In genomic region chr1:233290609-233291008, GRCh38 we compare ENCODE assay signal across 18 cellular contexts.
"Had no signal": no experiment of that assay in that cellular context is flagged by ENCODE, and none has a peak within 500 bp of the region (broad histone marks: within the 10 kb centered on the region; RNA-seq: fewer than 3 reads in every experiment).

No MANE protein-coding gene starts in this region.

- H3K27ac ChIP-seq: cardiac muscle cell, coronary artery, right lobe of liver, vagina, WERI-Rb-1 had no signal

- H3K9me3 ChIP-seq: gastroesophageal sphincter, right lobe of liver, spleen, tibial nerve, vagina had no signal

- H3K4me3 ChIP-seq: cardiac muscle cell, coronary artery, gastroesophageal sphincter, right lobe of liver, spleen, tibial nerve, vagina had no signal

- ATAC-seq: activated CD8-positive, alpha-beta T cell treated with anti-CD3 and anti-CD28 coated beads for 36 hours; gastroesophageal sphincter; stimulated activated naive B cell treated with anti-CD40 and anti-IgM and Interleukin-4, amounts not matched to agents 10 μg/mL and 1 μg/mL and 100 μg/mL, for 72 hours had no signal

- H3K9me3 Mint-ChIP-seq: activated CD8-positive, alpha-beta T cell treated with anti-CD3 and anti-CD28 coated beads for 36 hours; stimulated activated naive B cell treated with anti-CD40 and anti-IgM and Interleukin-4, amounts not matched to agents 10 μg/mL and 1 μg/mL and 100 μg/mL, for 72 hours had no signal

- DNase-seq: activated CD4-positive, alpha-beta T cell treated with anti-CD3 and anti-CD28 coated beads for 4 hours; activated CD8-positive, alpha-beta memory T cell treated with anti-CD3 and anti-CD28 coated beads, Interleukin-2, amount 50 U/mL, for 48 hours; activated CD8-positive, alpha-beta T cell treated with anti-CD3 and anti-CD28 coated beads for 36 hours; activated naive CD4-positive, alpha-beta T cell treated with Interleukin-2 at 50 U/mL for 16 hours; effector CD8-positive, alpha-beta T cell; kidney glomerular epithelial cell; midbrain; right lobe of liver; spleen; stimulated activated CD4-positive, alpha-beta T cell treated with anti-CD3 and anti-CD28 coated beads, Interleukin-1b, Interleukin-23, amount 100 ng/mL, for 48 hours; stimulated activated naive B cell treated with anti-CD40 and anti-IgM and Interleukin-4, amounts not matched to agents 10 μg/mL and 1 μg/mL and 100 μg/mL, for 72 hours; T1000; WERI-Rb-1 had no signal

- H3K4me3 Mint-ChIP-seq: activated CD8-positive, alpha-beta T cell treated with anti-CD3 and anti-CD28 coated beads for 36 hours; stimulated activated naive B cell treated with anti-CD40 and anti-IgM and Interleukin-4, amounts not matched to agents 10 μg/mL and 1 μg/mL and 100 μg/mL, for 72 hours had no signal

- H3K27me3 ChIP-seq: cardiac muscle cell, gastroesophageal sphincter, tibial nerve, vagina had no signal

- H3K27ac Mint-ChIP-seq: activated CD8-positive, alpha-beta T cell treated with anti-CD3 and anti-CD28 coated beads for 36 hours had no signal

- H3K36me3 ChIP-seq: cardiac muscle cell, gastroesophageal sphincter, right lobe of liver, tibial nerve, vagina, WERI-Rb-1 had no signal

- H3K27me3 Mint-ChIP-seq: activated CD8-positive, alpha-beta T cell treated with anti-CD3 and anti-CD28 coated beads for 36 hours; stimulated activated naive B cell treated with anti-CD40 and anti-IgM and Interleukin-4, amounts not matched to agents 10 μg/mL and 1 μg/mL and 100 μg/mL, for 72 hours had no signal

- H3K4me1 ChIP-seq: right lobe of liver had no signal
